ENCODE assay signal across 1 cellular context in genomic region chr1:226074046-226074445, GRCh38.
TF ChIP-seq lines count a peak whose summit lies in the region.

No MANE protein-coding gene starts in this region.

TF ChIP-seq in K562, 482 proteins besides CTCF, POLR2A, EP300 and RAD21 (continues in another document):
- TF ChIP-seq ELF4 (CRISPR knock-in tag; IDR thresholded peaks at IDR 0.05) (no peak), KDM5B (IDR thresholded peaks at IDR 0.05; ENCODE audit: insufficient replicate concordance, low read depth, low read length) (no peak), E2F3 (CRISPR knock-in tag; IDR thresholded peaks at IDR 0.05) (no peak), SAFB (IDR thresholded peaks at IDR 0.05; ENCODE audit: borderline replicate concordance, low read depth, low read length) (no peak), FOXM1 (IDR thresholded peaks at IDR 0.05; ENCODE audit: low read depth) (no peak), FOXM1 (CRISPR knock-in tag; IDR thresholded peaks at IDR 0.05; ENCODE audit: low read depth) (no peak), SRSF3 (IDR thresholded peaks at IDR 0.05; ENCODE audit: insufficient read depth, low read length) (no peak), ZSCAN29 (IDR thresholded peaks at IDR 0.05) (no peak), NFRKB (IDR thresholded peaks at IDR 0.05; ENCODE audit: low read depth) (no peak), LEF1 (IDR thresholded peaks at IDR 0.05) (no peak), CREM (IDR thresholded peaks at IDR 0.05; ENCODE audit: low read depth) (no peak), SRSF1 (IDR thresholded peaks at IDR 0.05; ENCODE audit: low read depth, low read length) (no peak), SAFB2 (IDR thresholded peaks at IDR 0.05; ENCODE audit: borderline replicate concordance, low read depth, low read length, severe bottlenecking) (no peak), ZNF551 (CRISPR knock-in tag; IDR thresholded peaks at IDR 0.05) (no peak), TEAD1 (CRISPR knock-in tag; IDR thresholded peaks at IDR 0.05) (no peak), ZBTB9 (CRISPR knock-in tag; IDR thresholded peaks at IDR 0.05) (no peak), RFX5 (IDR thresholded peaks at IDR 0.05; ENCODE audit: low read depth, low read length) (no peak), BHLHE40 (IDR thresholded peaks at IDR 0.05; ENCODE audit: low read length) (no peak), NR1H2 (CRISPR knock-in tag; IDR thresholded peaks at IDR 0.05) (no peak), CCNT2 (IDR thresholded peaks at IDR 0.05; ENCODE audit: borderline replicate concordance, extremely low read depth, insufficient read length, low read depth, low read length) (peak; percentile 18), HBP1 (CRISPR knock-in tag; IDR thresholded peaks at IDR 0.05) (peak; percentile 38; the same call in 1 of the 2 replicates), ZNF263 (CRISPR knock-in tag; IDR thresholded peaks at IDR 0.05; ENCODE audit: borderline replicate concordance) (no peak), IRF1 (CRISPR knock-in tag; IDR thresholded peaks at IDR 0.05; ENCODE audit: borderline replicate concordance) (no peak), HNRNPUL1 (IDR thresholded peaks at IDR 0.05; ENCODE audit: low read length) (no peak), EWSR1 (IDR thresholded peaks at IDR 0.05; ENCODE audit: borderline replicate concordance, low read depth, partially characterized antibody) (no peak), CEBPG (CRISPR knock-in tag; IDR thresholded peaks at IDR 0.05) (no peak), CEBPG (tag; conservative IDR thresholded peaks at IDR 0.05 in 1 of 2, IDR thresholded peaks at IDR 0.05 in 1 of 2) (no peak), KHSRP (IDR thresholded peaks at IDR 0.05) (0 out of 2 replicates have a peak, but pooled peaks have one; percentile 32), POLR2B (IDR thresholded peaks at IDR 0.05; ENCODE audit: low read depth, partially characterized antibody) (peak; percentile 41), MEF2A (IDR thresholded peaks at IDR 0.05; ENCODE audit: control insufficient read depth, low read depth, low read length) (no peak), KAT2B (IDR thresholded peaks at IDR 0.05; ENCODE audit: low read depth, low read length) (no peak), XRCC3 (IDR thresholded peaks at IDR 0.05) (no peak), THRB (CRISPR knock-in tag; conservative IDR thresholded peaks at IDR 0.05) (0 out of 2 replicates have a peak, but pooled peaks have one; percentile 19), NBN (IDR thresholded peaks at IDR 0.05; ENCODE audit: low read depth) (no peak), MXD1 (CRISPR knock-in tag; IDR thresholded peaks at IDR 0.05; ENCODE audit: borderline replicate concordance, poor library complexity, severe bottlenecking) (no peak)
- TF ChIP-seq, protein P1, sequence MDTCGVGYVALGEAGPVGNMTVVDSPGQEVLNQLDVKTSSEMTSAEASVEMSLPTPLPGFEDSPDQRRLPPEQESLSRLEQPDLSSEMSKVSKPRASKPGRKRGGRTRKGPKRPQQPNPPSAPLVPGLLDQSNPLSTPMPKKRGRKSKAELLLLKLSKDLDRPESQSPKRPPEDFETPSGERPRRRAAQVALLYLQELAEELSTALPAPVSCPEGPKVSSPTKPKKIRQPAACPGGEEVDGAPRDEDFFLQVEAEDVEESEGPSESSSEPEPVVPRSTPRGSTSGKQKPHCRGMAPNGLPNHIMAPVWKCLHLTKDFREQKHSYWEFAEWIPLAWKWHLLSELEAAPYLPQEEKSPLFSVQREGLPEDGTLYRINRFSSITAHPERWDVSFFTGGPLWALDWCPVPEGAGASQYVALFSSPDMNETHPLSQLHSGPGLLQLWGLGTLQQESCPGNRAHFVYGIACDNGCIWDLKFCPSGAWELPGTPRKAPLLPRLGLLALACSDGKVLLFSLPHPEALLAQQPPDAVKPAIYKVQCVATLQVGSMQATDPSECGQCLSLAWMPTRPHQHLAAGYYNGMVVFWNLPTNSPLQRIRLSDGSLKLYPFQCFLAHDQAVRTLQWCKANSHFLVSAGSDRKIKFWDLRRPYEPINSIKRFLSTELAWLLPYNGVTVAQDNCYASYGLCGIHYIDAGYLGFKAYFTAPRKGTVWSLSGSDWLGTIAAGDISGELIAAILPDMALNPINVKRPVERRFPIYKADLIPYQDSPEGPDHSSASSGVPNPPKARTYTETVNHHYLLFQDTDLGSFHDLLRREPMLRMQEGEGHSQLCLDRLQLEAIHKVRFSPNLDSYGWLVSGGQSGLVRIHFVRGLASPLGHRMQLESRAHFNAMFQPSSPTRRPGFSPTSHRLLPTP (IDR thresholded peaks at IDR 0.05; ENCODE audit: borderline replicate concordance, extremely low read depth, insufficient read length) = no peak
- TF ChIP-seq, protein P2, sequence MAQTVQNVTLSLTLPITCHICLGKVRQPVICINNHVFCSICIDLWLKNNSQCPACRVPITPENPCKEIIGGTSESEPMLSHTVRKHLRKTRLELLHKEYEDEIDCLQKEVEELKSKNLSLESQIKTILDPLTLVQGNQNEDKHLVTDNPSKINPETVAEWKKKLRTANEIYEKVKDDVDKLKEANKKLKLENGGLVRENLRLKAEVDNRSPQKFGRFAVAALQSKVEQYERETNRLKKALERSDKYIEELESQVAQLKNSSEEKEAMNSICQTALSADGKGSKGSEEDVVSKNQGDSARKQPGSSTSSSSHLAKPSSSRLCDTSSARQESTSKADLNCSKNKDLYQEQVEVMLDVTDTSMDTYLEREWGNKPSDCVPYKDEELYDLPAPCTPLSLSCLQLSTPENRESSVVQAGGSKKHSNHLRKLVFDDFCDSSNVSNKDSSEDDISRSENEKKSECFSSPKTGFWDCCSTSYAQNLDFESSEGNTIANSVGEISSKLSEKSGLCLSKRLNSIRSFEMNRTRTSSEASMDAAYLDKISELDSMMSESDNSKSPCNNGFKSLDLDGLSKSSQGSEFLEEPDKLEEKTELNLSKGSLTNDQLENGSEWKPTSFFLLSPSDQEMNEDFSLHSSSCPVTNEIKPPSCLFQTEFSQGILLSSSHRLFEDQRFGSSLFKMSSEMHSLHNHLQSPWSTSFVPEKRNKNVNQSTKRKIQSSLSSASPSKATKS (CRISPR knock-in tag; IDR thresholded peaks at IDR 0.05) = no peak
- TF ChIP-seq, protein P3, sequence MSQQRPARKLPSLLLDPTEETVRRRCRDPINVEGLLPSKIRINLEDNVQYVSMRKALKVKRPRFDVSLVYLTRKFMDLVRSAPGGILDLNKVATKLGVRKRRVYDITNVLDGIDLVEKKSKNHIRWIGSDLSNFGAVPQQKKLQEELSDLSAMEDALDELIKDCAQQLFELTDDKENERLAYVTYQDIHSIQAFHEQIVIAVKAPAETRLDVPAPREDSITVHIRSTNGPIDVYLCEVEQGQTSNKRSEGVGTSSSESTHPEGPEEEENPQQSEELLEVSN (IDR thresholded peaks at IDR 0.05; ENCODE audit: borderline replicate concordance in 1 of 2, extremely low read depth in 1 of 2, insufficient read depth in 1 of 2, insufficient read length in 1 of 2, low read depth in 1 of 2, low read length in 1 of 2, poor library complexity in 1 of 2, severe bottlenecking in 1 of 2) = no peak
- TF ChIP-seq, protein P4, sequence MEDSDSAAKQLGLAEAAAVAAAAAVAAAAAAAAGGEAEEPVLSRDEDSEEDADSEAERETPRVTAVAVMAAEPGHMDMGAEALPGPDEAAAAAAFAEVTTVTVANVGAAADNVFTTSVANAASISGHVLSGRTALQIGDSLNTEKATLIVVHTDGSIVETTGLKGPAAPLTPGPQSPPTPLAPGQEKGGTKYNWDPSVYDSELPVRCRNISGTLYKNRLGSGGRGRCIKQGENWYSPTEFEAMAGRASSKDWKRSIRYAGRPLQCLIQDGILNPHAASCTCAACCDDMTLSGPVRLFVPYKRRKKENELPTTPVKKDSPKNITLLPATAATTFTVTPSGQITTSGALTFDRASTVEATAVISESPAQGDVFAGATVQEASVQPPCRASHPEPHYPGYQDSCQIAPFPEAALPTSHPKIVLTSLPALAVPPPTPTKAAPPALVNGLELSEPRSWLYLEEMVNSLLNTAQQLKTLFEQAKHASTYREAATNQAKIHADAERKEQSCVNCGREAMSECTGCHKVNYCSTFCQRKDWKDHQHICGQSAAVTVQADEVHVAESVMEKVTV (CRISPR knock-in tag; IDR thresholded peaks at IDR 0.05) = 0 out of 2 replicates have a peak, but pooled peaks have one; percentile 8
- TF ChIP-seq, protein P5, sequence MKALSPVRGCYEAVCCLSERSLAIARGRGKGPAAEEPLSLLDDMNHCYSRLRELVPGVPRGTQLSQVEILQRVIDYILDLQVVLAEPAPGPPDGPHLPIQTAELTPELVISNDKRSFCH (CRISPR knock-in tag; IDR thresholded peaks at IDR 0.05) = no peak
- TF ChIP-seq, protein P5 (tag; IDR thresholded peaks at IDR 0.05) = no peak
- TF ChIP-seq, protein P6, sequence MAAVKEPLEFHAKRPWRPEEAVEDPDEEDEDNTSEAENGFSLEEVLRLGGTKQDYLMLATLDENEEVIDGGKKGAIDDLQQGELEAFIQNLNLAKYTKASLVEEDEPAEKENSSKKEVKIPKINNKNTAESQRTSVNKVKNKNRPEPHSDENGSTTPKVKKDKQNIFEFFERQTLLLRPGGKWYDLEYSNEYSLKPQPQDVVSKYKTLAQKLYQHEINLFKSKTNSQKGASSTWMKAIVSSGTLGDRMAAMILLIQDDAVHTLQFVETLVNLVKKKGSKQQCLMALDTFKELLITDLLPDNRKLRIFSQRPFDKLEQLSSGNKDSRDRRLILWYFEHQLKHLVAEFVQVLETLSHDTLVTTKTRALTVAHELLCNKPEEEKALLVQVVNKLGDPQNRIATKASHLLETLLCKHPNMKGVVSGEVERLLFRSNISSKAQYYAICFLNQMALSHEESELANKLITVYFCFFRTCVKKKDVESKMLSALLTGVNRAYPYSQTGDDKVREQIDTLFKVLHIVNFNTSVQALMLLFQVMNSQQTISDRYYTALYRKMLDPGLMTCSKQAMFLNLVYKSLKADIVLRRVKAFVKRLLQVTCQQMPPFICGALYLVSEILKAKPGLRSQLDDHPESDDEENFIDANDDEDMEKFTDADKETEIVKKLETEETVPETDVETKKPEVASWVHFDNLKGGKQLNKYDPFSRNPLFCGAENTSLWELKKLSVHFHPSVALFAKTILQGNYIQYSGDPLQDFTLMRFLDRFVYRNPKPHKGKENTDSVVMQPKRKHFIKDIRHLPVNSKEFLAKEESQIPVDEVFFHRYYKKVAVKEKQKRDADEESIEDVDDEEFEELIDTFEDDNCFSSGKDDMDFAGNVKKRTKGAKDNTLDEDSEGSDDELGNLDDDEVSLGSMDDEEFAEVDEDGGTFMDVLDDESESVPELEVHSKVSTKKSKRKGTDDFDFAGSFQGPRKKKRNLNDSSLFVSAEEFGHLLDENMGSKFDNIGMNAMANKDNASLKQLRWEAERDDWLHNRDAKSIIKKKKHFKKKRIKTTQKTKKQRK (IDR thresholded peaks at IDR 0.05; ENCODE audit: borderline replicate concordance, low read depth, low read length) = no peak
